1 cellular context compared by ENCODE assay signal in genomic region chr12:130880411-130880885, GRCh38.
TF ChIP-seq lines count a peak whose summit lies in the region.

No MANE protein-coding gene starts in this region.

TF ChIP-seq in SK-N-SH, 30 proteins besides CTCF, POLR2A, EP300 and RAD21 (continued from another document):
- TF ChIP-seq ZBTB33 (IDR thresholded peaks at IDR 0.05; ENCODE audit: borderline replicate concordance, low read depth) (no peak), GABPA (IDR thresholded peaks at IDR 0.05; ENCODE audit: low read depth) (no peak), GATA2 (CRISPR knock-in tag; IDR thresholded peaks at IDR 0.05) (no peak), SIN3A (IDR thresholded peaks at IDR 0.05; ENCODE audit: borderline replicate concordance, low read depth, low read length) (no peak)
TF ChIP-seq in SK-N-SH: peak in this region for 0.
